15 cellular contexts compared by ENCODE assay signal in genomic region chr14:61260939-61261776, GRCh38. TPM values are rescaled to one million over a fixed set of nuclear protein-coding genes. Genes with fewer than 3 reads are reported as not detected.
DNase-seq lines count a peak whose midpoint lies in the region; ATAC-seq, FAIRE-seq and TF ChIP-seq lines count a peak whose summit lies in the region.
"Had no signal": no experiment of that assay in that cellular context is flagged by ENCODE, and none has a peak within 500 bp of the region (broad histone marks: within the 10 kb centered on the region; RNA-seq: fewer than 3 reads in every experiment).

No MANE protein-coding gene starts in this region.

- H3K4me1 ChIP-seq in pancreas (no peaks in the 10 kb centered on the region), mucosa of descending colon (ENCODE audit: low read depth) (no peaks in the 10 kb centered on the region)
- no peaks in the 10 kb centered on the region for H3K4me1 ChIP-seq in CD8-positive, alpha-beta T cell (ENCODE audit: insufficient read depth, low read length)

- H3K4me3 ChIP-seq in pancreas (no peak overlapping the region), mucosa of descending colon (no peak overlapping the region)
- H3K4me3 ChIP-seq in CD8-positive, alpha-beta T cell (ENCODE audit: low read depth, low read length) = no peak overlapping the region
- H3K4me3 ChIP-seq: tibial artery had no signal

- no peaks in the 10 kb centered on the region for H3K36me3 Mint-ChIP-seq in CD8-positive, alpha-beta T cell

- no peaks in the 10 kb centered on the region for H3K27me3 ChIP-seq in pancreas
- H3K27me3 ChIP-seq in CD8-positive, alpha-beta T cell (ENCODE audit: insufficient read depth, low read length) = no peaks in the 10 kb centered on the region
- H3K27me3 ChIP-seq: tibial artery had no signal

- TF ChIP-seq CTCF in pancreas (IDR thresholded peaks at IDR 0.05) = no peak
- TF ChIP-seq CTCF in mucosa of descending colon (IDR thresholded peaks at IDR 0.05) = no peak
- TF ChIP-seq CTCF in CD8-positive, alpha-beta T cell (IDR thresholded peaks at IDR 0.05) = no peak

- H3K4me3 Mint-ChIP-seq in CD8-positive, alpha-beta T cell = no peak overlapping the region

- H3K27me3 Mint-ChIP-seq in CD8-positive, alpha-beta T cell (ENCODE audit: low read depth) = peaks cover 15% of the 10 kb centered on the region

- POLR2A ChIA-PET in CD8-positive, alpha-beta T cell (lab: Charles Lee) = no interaction called here

- no peaks in the 10 kb centered on the region for H3K9me3 ChIP-seq in pancreas
- H3K9me3 ChIP-seq in mucosa of descending colon = no peaks in the 10 kb centered on the region
- H3K9me3 ChIP-seq in CD8-positive, alpha-beta T cell (ENCODE audit: low read length) = no peaks in the 10 kb centered on the region
- H3K9me3 ChIP-seq: neutrophil, tibial artery had no signal

- H3K9me3 Mint-ChIP-seq in CD8-positive, alpha-beta T cell = no peaks in the 10 kb centered on the region

- H3K4me1 Mint-ChIP-seq in CD8-positive, alpha-beta T cell (ENCODE audit: low read depth) = no peaks in the 10 kb centered on the region

- H3K27ac Mint-ChIP-seq in CD8-positive, alpha-beta T cell = no peak overlapping the region

- ATAC-seq in pancreas (peak in 3 of 4 donors; percentile 12 to 46 (median 38)), GM21529 (IDR thresholded peaks at IDR 0.05; ENCODE audit: unreplicated experiment) (no peak), mucosa of descending colon (no peak), GM21360 (IDR thresholded peaks at IDR 0.05; ENCODE audit: unreplicated experiment) (no peak)
- no peak for ATAC-seq in CD8-positive, alpha-beta T cell

- no peaks in the 10 kb centered on the region for H3K36me3 ChIP-seq in pancreas
- H3K36me3 ChIP-seq in mucosa of descending colon (ENCODE audit: low read depth) = no peaks in the 10 kb centered on the region
- no peaks in the 10 kb centered on the region for H3K36me3 ChIP-seq in CD8-positive, alpha-beta T cell (ENCODE audit: insufficient read depth, low read length)
- H3K36me3 ChIP-seq: neutrophil, tibial artery had no signal

- intact Hi-C loops in pancreas (cut with DNase I) = no loop called here
- intact Hi-C loops in mucosa of descending colon (cut with DNase I, micrococcal nuclease) = no loop called here
- intact Hi-C loops in CD8-positive, alpha-beta T cell (cut with DNase I, micrococcal nuclease) = no loop called here

- 66 to 76% methylated on average over 8 of the region's 8 CpGs for WGBS in pancreas, 2 donors

- H3K27ac ChIP-seq in pancreas = no peak overlapping the region
- no peak overlapping the region for H3K27ac ChIP-seq in CD8-positive, alpha-beta T cell (ENCODE audit: low read depth, low read length)
- H3K27ac ChIP-seq: neutrophil had no signal

- FAIRE-seq in pancreas (lab: Jason Lieb, UNC) = no peak
- FAIRE-seq: islet of Langerhans had no signal

- peak; percentile 89 for DNase-seq in Daoy (ENCODE audit: low read depth)
- DNase-seq in NCI-H146 treated with DMSO at 0.1 percent for 48 hours (lab: John Stamatoyannopoulos, UW; ENCODE audit: unreplicated experiment) = peak; percentile 12
- peak; percentile 54 for DNase-seq in dedifferentiated amniotic fluid mesenchymal stem cell (ENCODE audit: extremely low spot score)
- DNase-seq in pancreas = peak in 1 of 6 donors; percentile 17
- DNase-seq in mucosa of descending colon = no peak
- no peak for DNase-seq in CD8-positive, alpha-beta T cell
- DNase-seq: activated CD4-positive, CD25-positive, alpha-beta regulatory T cell treated with anti-CD3 and anti-CD28 coated beads, Interleukin-2, amount 50 U/mL, for 72 hours; effector CD4-positive, alpha-beta T cell; GDM1; NCI-H1436 treated with DMSO at 0.1 percent for 48 hours had no signal

- CTCF ChIA-PET in CD8-positive, alpha-beta T cell (lab: Charles Lee) = interaction anchor here (1.3 to 3.8 kb wide), 5 partner anchors 8 to 577 kb away, joined by 3 to 20 read pairs (median 3); no protein-coding TSS in a partner anchor

RNA-seq across cellular contexts. Expression of gene TMEM30B, which starts 20.0 kb away (rescaled TPM):
- total RNA-seq in Daoy (2014; rRNA removed; shearing (Covaris generic)) = not detected in 2 replicates
- total RNA-seq in pancreas = 10 to 100 TPM; 15.7 to 21.3 (median 17.7) TPM
- 10 to 100 TPM; 10.1 to 18.9 TPM for polyA plus RNA-seq in pancreas
- 10 to 100 TPM; 26.2 to 83.8 (median 54.1) TPM for total RNA-seq in mucosa of descending colon
- total RNA-seq in CD8-positive, alpha-beta T cell = 10 to 100 TPM; 11.5 to 12.1 TPM

Comparison
In these comparisons a context has a peak if more than half of its experiments do, and no peak if none do; other contexts are left out.
1. DNase-seq: peak in Daoy (single experiment), NCI-H146 treated with DMSO at 0.1 percent for 48 hours (single experiment) and dedifferentiated amniotic fluid mesenchymal stem cell (single experiment); none in mucosa of descending colon (0 of 3) and CD8-positive, alpha-beta T cell (0 of 7).
2. ATAC-seq: peak in pancreas (3 of 4); none in GM21529 (single experiment), mucosa of descending colon (single experiment), CD8-positive, alpha-beta T cell (single experiment) and GM21360 (single experiment).
3. RNA of gene TMEM30B, which starts 20.0 kb away (total RNA-seq): 26.2 to 83.8 TPM in mucosa of descending colon, 15.7 to 21.3 TPM in pancreas and 11.5 to 12.1 TPM in CD8-positive, alpha-beta T cell; not detected in Daoy; every median in the first group is over 10 times any median in the second.